8 cellular contexts compared by ENCODE assay signal in genomic region chr15:88649286-88649733, GRCh38. TPM values are rescaled to one million over a fixed set of nuclear protein-coding genes. Genes with fewer than 3 reads are reported as not detected.
DNase-seq lines count a peak whose midpoint lies in the region; ATAC-seq and TF ChIP-seq lines count a peak whose summit lies in the region.

No MANE protein-coding gene starts in this region.

- H3K27ac ChIP-seq in temporal lobe (ENCODE audit: low read depth, low read length) = peak overlapping the region; percentile 99

- peak overlapping the region; percentile 57 to 88 for H3K27ac Mint-ChIP-seq in natural killer cell treated with Interleukin-12 subunit alpha and Interleukin-12 subunit beta and Interleukin-15 and Interleukin-18, amount 100 ng/mL, for 72 hours

- peaks cover 37% of the 10 kb centered on the region in 2 donors for H3K4me1 Mint-ChIP-seq in natural killer cell treated with Interleukin-12 subunit alpha and Interleukin-12 subunit beta and Interleukin-15 and Interleukin-18, amount 100 ng/mL, for 72 hours (ENCODE audit: low read depth in 2 of 2)

- ATAC-seq in HG03469 (IDR thresholded peaks at IDR 0.05; ENCODE audit: unreplicated experiment) = peak; percentile 74
- ATAC-seq in natural killer cell treated with Interleukin-12 subunit alpha and Interleukin-12 subunit beta and Interleukin-15 and Interleukin-18, amount 100 ng/mL, for 72 hours = peak; percentile 68 to 85

- peaks cover 5% of the 10 kb centered on the region for H3K36me3 Mint-ChIP-seq in natural killer cell treated with Interleukin-12 subunit alpha and Interleukin-12 subunit beta and Interleukin-15 and Interleukin-18, amount 100 ng/mL, for 72 hours

- H3K27me3 Mint-ChIP-seq in natural killer cell treated with Interleukin-12 subunit alpha and Interleukin-12 subunit beta and Interleukin-15 and Interleukin-18, amount 100 ng/mL, for 72 hours = no peaks in the 10 kb centered on the region

- no peaks in the 10 kb centered on the region for H3K9me3 Mint-ChIP-seq in natural killer cell treated with Interleukin-12 subunit alpha and Interleukin-12 subunit beta and Interleukin-15 and Interleukin-18, amount 100 ng/mL, for 72 hours

- H3K4me3 Mint-ChIP-seq in natural killer cell treated with Interleukin-12 subunit alpha and Interleukin-12 subunit beta and Interleukin-15 and Interleukin-18, amount 100 ng/mL, for 72 hours = peak overlapping the region; percentile 87

- peak; percentile 1 for TF ChIP-seq POLR2A in GM19193 (IDR thresholded peaks at IDR 0.05; ENCODE audit: extremely low read depth, insufficient read depth, insufficient read length)

- peak; percentile 83 for DNase-seq in activated CD8-positive, alpha-beta memory T cell treated with anti-CD3 and anti-CD28 coated beads, Interleukin-2, amount 50 U/mL, for 4 hours
- DNase-seq in epidermal melanocyte (ENCODE audit: insufficient read length, low spot score) = peak; percentile 92
- DNase-seq in natural killer cell treated with Interleukin-12 subunit alpha and Interleukin-12 subunit beta and Interleukin-15 and Interleukin-18, amount 100 ng/mL, for 72 hours (ENCODE audit: low spot score) = no peak
- DNase-seq in HT-29 (ENCODE audit: low spot score) = no peak
- no peak for DNase-seq in HuH-7.5 (ENCODE audit: low spot score)

RNA-seq across cellular contexts. Expression of gene ISG20, which starts 10.5 kb away (rescaled TPM):
- 10 to 100 TPM; 21.8 to 30.2 TPM for total RNA-seq in natural killer cell treated with Interleukin-12 subunit alpha and Interleukin-12 subunit beta and Interleukin-15 and Interleukin-18, amount 100 ng/mL, for 72 hours
- not detected for total RNA-seq in temporal lobe
- total RNA-seq in HT-29 (2014; rRNA removed; shearing (Covaris generic)) = 59.0 and 60.2 TPM in 2 replicates

RNA-seq across cellular contexts. Expression of gene AEN, which starts 28.2 kb away (rescaled TPM):
- total RNA-seq in natural killer cell treated with Interleukin-12 subunit alpha and Interleukin-12 subunit beta and Interleukin-15 and Interleukin-18, amount 100 ng/mL, for 72 hours = 10 to 100 TPM; 47.1 to 81.4 TPM
- 2.7 TPM for total RNA-seq in temporal lobe
- 170 and 177 TPM in 2 replicates for total RNA-seq in HT-29 (2014; rRNA removed; shearing (Covaris generic))

Comparison
In these comparisons a context has a peak if more than half of its experiments do, and no peak if none do; other contexts are left out.
1. DNase-seq: peak in activated CD8-positive, alpha-beta memory T cell treated with anti-CD3 and anti-CD28 coated beads, Interleukin-2, amount 50 U/mL, for 4 hours (single experiment) and epidermal melanocyte (single experiment); none in natural killer cell treated with Interleukin-12 subunit alpha and Interleukin-12 subunit beta and Interleukin-15 and Interleukin-18, amount 100 ng/mL, for 72 hours (single experiment), HT-29 (single experiment) and HuH-7.5 (single experiment).
2. RNA of gene ISG20, which starts 10.5 kb away (total RNA-seq): 59.0 to 60.2 TPM in HT-29 and 21.8 to 30.2 TPM in natural killer cell treated with Interleukin-12 subunit alpha and Interleukin-12 subunit beta and Interleukin-15 and Interleukin-18, amount 100 ng/mL, for 72 hours; not detected in temporal lobe (single experiment); every median in the first group is over 10 times any median in the second.
3. RNA of gene AEN, which starts 28.2 kb away (total RNA-seq): 170 to 177 TPM in HT-29 and 47.1 to 81.4 TPM in natural killer cell treated with Interleukin-12 subunit alpha and Interleukin-12 subunit beta and Interleukin-15 and Interleukin-18, amount 100 ng/mL, for 72 hours; 2.7 TPM in temporal lobe (single experiment); every median in the first group is over 10 times any median in the second.